Comparison of ENCODE assay signal across 20 cellular contexts in genomic region chr18:60662491-60662890, GRCh38.
"Had no signal": no experiment of that assay in that cellular context is flagged by ENCODE, and none has a peak within 500 bp of the region (broad histone marks: within the 10 kb centered on the region; RNA-seq: fewer than 3 reads in every experiment).

No MANE protein-coding gene starts in this region.

- H3K27me3 ChIP-seq: dorsolateral prefrontal cortex, esophagus muscularis mucosa, foreskin keratinocyte, gastroesophageal sphincter, heart left ventricle, left lung had no signal

- H3K4me1 ChIP-seq: esophagus muscularis mucosa, foreskin keratinocyte, gastroesophageal sphincter, heart left ventricle, left lung had no signal

- H3K9me3 ChIP-seq: esophagus muscularis mucosa, gastroesophageal sphincter, heart left ventricle had no signal

- FAIRE-seq: colon, endothelial cell of umbilical vein, islet of Langerhans had no signal

- H3K4me3 ChIP-seq: coronary artery, dorsolateral prefrontal cortex, esophagus muscularis mucosa, gastroesophageal sphincter, heart left ventricle, left lung, lung had no signal

- H3K36me3 ChIP-seq: esophagus muscularis mucosa, gastroesophageal sphincter, heart left ventricle, left lung had no signal

- H3K27ac ChIP-seq: coronary artery, dorsolateral prefrontal cortex, esophagus muscularis mucosa, foreskin keratinocyte, gastroesophageal sphincter, heart left ventricle, left lung had no signal

- DNase-seq: dermis blood vessel endothelial cell; dorsolateral prefrontal cortex; effector CD4-positive, alpha-beta T cell; effector memory CD4-positive, alpha-beta T cell; foreskin keratinocyte; heart left ventricle; hippocampal formation; left cardiac atrium; left ventricle myocardium superior; mammary epithelial cell; mesendoderm; midbrain had no signal

- ATAC-seq: foreskin keratinocyte, gastroesophageal sphincter, heart left ventricle, left cardiac atrium, left lung, left ventricle myocardium superior had no signal
